ENCODE assay signal across 9 cellular contexts in the genomic region with DNA sequence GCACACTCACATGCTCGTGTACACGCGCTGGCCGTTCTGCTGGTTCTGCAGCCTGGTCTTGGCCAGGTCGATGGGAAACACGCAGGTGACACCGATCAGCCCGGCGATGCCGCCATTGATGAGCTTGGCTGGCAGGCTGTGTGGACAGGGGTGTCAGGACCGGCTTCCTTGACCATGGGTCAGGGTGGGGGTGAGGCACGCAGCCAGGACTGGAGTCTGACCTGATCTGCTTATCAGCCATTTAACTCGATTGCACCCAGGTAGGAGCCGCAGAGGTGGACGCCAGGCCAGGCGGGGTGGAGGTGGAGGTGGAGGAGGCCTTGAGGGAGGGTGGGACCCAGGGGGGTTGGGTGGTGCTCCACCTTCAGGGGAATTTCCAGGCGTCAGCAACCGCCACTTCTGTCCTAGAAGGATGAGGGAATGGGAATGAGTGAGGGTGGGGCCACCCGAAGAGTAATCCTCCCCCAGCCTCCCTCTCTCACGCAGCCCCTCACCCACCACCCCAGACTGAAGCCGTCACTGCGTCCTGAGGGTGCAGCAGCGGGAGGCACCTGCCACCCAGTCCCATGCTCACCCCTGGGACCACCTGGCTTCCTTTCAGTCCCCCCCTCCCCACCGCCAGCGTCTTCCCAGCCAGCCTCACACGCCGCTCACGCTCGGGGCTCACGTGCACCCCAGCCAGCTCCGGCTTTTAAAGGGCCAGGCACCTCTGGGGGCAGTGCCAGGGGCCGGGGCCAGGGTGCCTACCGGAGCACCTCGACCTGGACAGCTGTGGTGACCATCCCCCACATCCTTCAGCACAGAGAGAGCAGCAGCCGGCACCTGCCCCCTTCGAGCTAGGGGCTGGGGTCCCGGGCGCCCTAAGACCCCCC. TPM values are rescaled to one million over a fixed set of nuclear protein-coding genes. Genes with fewer than 3 reads are reported as not detected.
DNase-seq lines count a peak whose midpoint lies in the region; ATAC-seq and TF ChIP-seq lines count a peak whose summit lies in the region.
"Had no signal": no experiment of that assay in that cellular context is flagged by ENCODE, and none has a peak within 500 bp of the region (broad histone marks: within the 10 kb centered on the region; RNA-seq: fewer than 3 reads in every experiment).

No MANE protein-coding gene starts in this region.

- no peak for ATAC-seq in stimulated activated naive CD8-positive, alpha-beta T cell treated with anti-CD3 and anti-CD28 coated beads, Interleukin-15, Interleukin-2, amounts not matched to agents 100 U/mL and 50 U/mL, for 24 hours
- ATAC-seq in activated T-helper 17 cell treated with anti-CD3 and anti-CD28 coated beads, Interleukin-2, amount 50 U/mL, for 72 hours (replicated peaks): no peak
- ATAC-seq in left lung: peak; percentile 27
- ATAC-seq in GM21528 (IDR thresholded peaks at IDR 0.05; ENCODE audit: low FRiP score, unreplicated experiment): no peak

- H3K9me3 ChIP-seq in left lung: no peaks in the 10 kb centered on the region

- peaks cover 9% of the 10 kb centered on the region for H3K36me3 Mint-ChIP-seq in stimulated activated naive CD8-positive, alpha-beta T cell treated with anti-CD3 and anti-CD28 coated beads, Interleukin-15, Interleukin-2, amounts not matched to agents 100 ng/mL and 50 ng/mL, for 24 hours (ENCODE audit: low read depth)
- H3K36me3 Mint-ChIP-seq in activated T-helper 17 cell treated with anti-CD3 and anti-CD28 coated beads, Interleukin-2, amount 50 U/mL, for 72 hours (ENCODE audit: low read depth): peaks cover 25% of the 10 kb centered on the region

- H3K27me3 ChIP-seq in left lung: peaks cover 0 to 5% of the 10 kb centered on the region in 2 donors

- H3K4me3 Mint-ChIP-seq in stimulated activated naive CD8-positive, alpha-beta T cell treated with anti-CD3 and anti-CD28 coated beads, Interleukin-15, Interleukin-2, amounts not matched to agents 100 ng/mL and 50 ng/mL, for 24 hours: peak overlapping the region; percentile 87
- peak overlapping the region; percentile 85 for H3K4me3 Mint-ChIP-seq in activated T-helper 17 cell treated with anti-CD3 and anti-CD28 coated beads, Interleukin-2, amount 50 U/mL, for 72 hours

- peak overlapping the region; percentile 75 to 89 for H3K4me3 ChIP-seq in left lung

- intact Hi-C loops in left lung (cut with DNase I): no loop called here

- peaks cover 0 to 42% of the 10 kb centered on the region in 2 donors for H3K36me3 ChIP-seq in left lung

- TF ChIP-seq CTCF in left lung (IDR thresholded peaks at IDR 0.05): no peak

- DNase-seq in stimulated activated naive CD8-positive, alpha-beta T cell treated with anti-CD3 and anti-CD28 coated beads, Interleukin-15, Interleukin-2, amounts not matched to agents 100 U/mL and 50 U/mL, for 24 hours: no peak
- DNase-seq in left lung: no peak
- DNase-seq in AML-193 (lab: John Stamatoyannopoulos, UW): no peak
- no peak for DNase-seq in GF-D8 (lab: John Stamatoyannopoulos, UW)
- no peak for DNase-seq in effector CD8-positive, alpha-beta T cell (lab: John Stamatoyannopoulos, UW)
- DNase-seq: KG1 had no signal

- H3K27me3 Mint-ChIP-seq in stimulated activated naive CD8-positive, alpha-beta T cell treated with anti-CD3 and anti-CD28 coated beads, Interleukin-15, Interleukin-2, amounts not matched to agents 100 ng/mL and 50 ng/mL, for 24 hours: no peaks in the 10 kb centered on the region
- no peaks in the 10 kb centered on the region for H3K27me3 Mint-ChIP-seq in activated T-helper 17 cell treated with anti-CD3 and anti-CD28 coated beads, Interleukin-2, amount 50 U/mL, for 72 hours

- H3K4me1 Mint-ChIP-seq in stimulated activated naive CD8-positive, alpha-beta T cell treated with anti-CD3 and anti-CD28 coated beads, Interleukin-15, Interleukin-2, amounts not matched to agents 100 ng/mL and 50 ng/mL, for 24 hours (ENCODE audit: low read depth): peaks cover 10% of the 10 kb centered on the region
- H3K4me1 Mint-ChIP-seq in activated T-helper 17 cell treated with anti-CD3 and anti-CD28 coated beads, Interleukin-2, amount 50 U/mL, for 72 hours: peaks cover 4% of the 10 kb centered on the region

- H3K9me3 Mint-ChIP-seq in stimulated activated naive CD8-positive, alpha-beta T cell treated with anti-CD3 and anti-CD28 coated beads, Interleukin-15, Interleukin-2, amounts not matched to agents 100 ng/mL and 50 ng/mL, for 24 hours: no peaks in the 10 kb centered on the region
- no peaks in the 10 kb centered on the region for H3K9me3 Mint-ChIP-seq in activated T-helper 17 cell treated with anti-CD3 and anti-CD28 coated beads, Interleukin-2, amount 50 U/mL, for 72 hours

- no peak overlapping the region for H3K27ac Mint-ChIP-seq in stimulated activated naive CD8-positive, alpha-beta T cell treated with anti-CD3 and anti-CD28 coated beads, Interleukin-15, Interleukin-2, amounts not matched to agents 100 ng/mL and 50 ng/mL, for 24 hours
- no peak overlapping the region for H3K27ac Mint-ChIP-seq in activated T-helper 17 cell treated with anti-CD3 and anti-CD28 coated beads, Interleukin-2, amount 50 U/mL, for 72 hours

- peak overlapping the region in 1 of 2 donors; percentile 85 for H3K27ac ChIP-seq in left lung

- H3K4me1 ChIP-seq in left lung: peaks cover 20 to 42% of the 10 kb centered on the region in 2 donors

RNA-seq across cellular contexts. Expression of gene SLC25A22, which starts 3.1 kb away (rescaled TPM):
- 10 to 100 TPM; 27.9 to 62.2 TPM for total RNA-seq in activated T-helper 17 cell treated with anti-CD3 and anti-CD28 coated beads, Interleukin-2, amount 50 U/mL, for 72 hours
- 10 to 100 TPM; 28.9 to 29.4 TPM for total RNA-seq in left lung

RNA-seq across cellular contexts. Expression of gene CEND1, which starts 5.1 kb away (rescaled TPM):
- total RNA-seq in activated T-helper 17 cell treated with anti-CD3 and anti-CD28 coated beads, Interleukin-2, amount 50 U/mL, for 72 hours: 1 to 10 TPM; 1.2 to 3.9 TPM
- under 1 TPM in 1 of 2 donors, not detected in 1; 0.47 TPM for total RNA-seq in left lung

RNA-seq across cellular contexts. Expression of gene PIDD1, which starts 10.0 kb away (rescaled TPM):
- total RNA-seq in activated T-helper 17 cell treated with anti-CD3 and anti-CD28 coated beads, Interleukin-2, amount 50 U/mL, for 72 hours: 10 to 100 TPM; 35.8 to 43.8 TPM
- 10 to 100 TPM; 13.8 to 18.6 TPM for total RNA-seq in left lung

RNA-seq across cellular contexts. Expression of gene RPLP2, which starts 14.8 kb away (rescaled TPM):
- total RNA-seq in activated T-helper 17 cell treated with anti-CD3 and anti-CD28 coated beads, Interleukin-2, amount 50 U/mL, for 72 hours: 1,000 to 10,000 TPM; 2,744 to 3,086 TPM
- total RNA-seq in left lung: 1,000 to 10,000 TPM; 1,620 to 1,802 TPM

RNA-seq across cellular contexts. Expression of gene GATD1, which starts 17.7 kb away (rescaled TPM):
- 10 to 100 TPM; 42.3 to 60.9 TPM for total RNA-seq in activated T-helper 17 cell treated with anti-CD3 and anti-CD28 coated beads, Interleukin-2, amount 50 U/mL, for 72 hours
- 10 to 100 TPM; 57.9 to 63.7 TPM for total RNA-seq in left lung
